8 cellular contexts compared by ENCODE assay signal in the genomic region with DNA sequence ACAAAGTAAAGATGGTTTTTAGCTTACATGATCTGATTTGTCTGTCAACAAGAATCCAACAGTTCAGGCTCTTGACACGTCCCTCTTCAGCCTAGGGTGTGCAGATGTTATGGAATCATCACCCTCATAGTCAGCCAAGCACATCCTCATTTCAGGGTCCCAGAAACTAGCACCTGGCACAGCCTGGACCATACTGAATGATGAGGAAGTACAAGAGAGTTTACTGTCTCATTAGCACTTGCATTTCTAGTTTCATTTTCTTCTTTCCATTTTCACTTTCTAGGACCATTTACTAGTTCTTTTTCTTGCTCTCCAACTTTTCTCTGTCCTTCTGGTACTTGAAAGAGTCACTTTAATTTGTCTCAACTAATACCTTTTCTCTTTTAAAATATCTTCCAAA. TPM values are rescaled to one million over a fixed set of nuclear protein-coding genes. Genes with fewer than 3 reads are reported as not detected.
A peak's percentile ranks its signal among the peaks of the same experiment; 100 is the strongest.
DNase-seq lines count a peak whose midpoint lies in the region; ATAC-seq and TF ChIP-seq lines count a peak whose summit lies in the region.
"Had no signal": no experiment of that assay in that cellular context is flagged by ENCODE, and none has a peak within 500 bp of the region (broad histone marks: within the 10 kb centered on the region; RNA-seq: fewer than 3 reads in every experiment).

No MANE protein-coding gene starts in this region.

- ATAC-seq in GM18870 (IDR thresholded peaks at IDR 0.05; ENCODE audit: unreplicated experiment) (peak; percentile 52), HG02623 (IDR thresholded peaks at IDR 0.05; ENCODE audit: unreplicated experiment) (peak; percentile 34)
- ATAC-seq in natural killer cell treated with Interleukin-12 subunit alpha and Interleukin-12 subunit beta and Interleukin-15 and Interleukin-18, amount 100 ng/mL, for 72 hours, result peak; percentile 58 to 75

- TF ChIP-seq CTCF in OCI-LY7 (conservative IDR thresholded peaks at IDR 0.05; ENCODE audit: low read length) (no peak), GM20000 (IDR thresholded peaks at IDR 0.05; ENCODE audit: extremely low read depth, missing control alignments) (no peak)

- H3K27me3 Mint-ChIP-seq in natural killer cell treated with Interleukin-12 subunit alpha and Interleukin-12 subunit beta and Interleukin-15 and Interleukin-18, amount 100 ng/mL, for 72 hours, result no peaks in the 10 kb centered on the region

- H3K36me3 ChIP-seq in OCI-LY7 (ENCODE audit: insufficient read depth, low read length), result no peaks in the 10 kb centered on the region; the same call in 1 of the 2 replicates

- no peak overlapping the region for H2AFZ ChIP-seq in OCI-LY7 (ENCODE audit: low read length)

- DNase-seq in OCI-LY7 (ENCODE audit: low spot score) (peak; percentile 81), GM20000 (ENCODE audit: low spot score) (no peak), HuH-7 (ENCODE audit: low spot score) (no peak), NCI-H1048 (lab: John Stamatoyannopoulos, UW) (no peak)
- DNase-seq in natural killer cell treated with Interleukin-12 subunit alpha and Interleukin-12 subunit beta and Interleukin-15 and Interleukin-18, amount 100 ng/mL, for 72 hours (ENCODE audit: low spot score), result no peak
- DNase-seq: left cardiac atrium had no signal

- no peaks in the 10 kb centered on the region for H3K9me2 ChIP-seq in OCI-LY7 (ENCODE audit: insufficient read depth, low read length)

- intact Hi-C loops in OCI-LY7 (cut with micrococcal nuclease; ENCODE audit: unreplicated experiment), result loop anchor here (1.0 kb wide), 2 partner anchors 67 to 71 kb away; no protein-coding TSS in a partner anchor

- peak overlapping the region; percentile 36 for H3K4me3 ChIP-seq in OCI-LY7 (ENCODE audit: low read depth, low read length, poor library complexity, severe bottlenecking)

- peak overlapping the region; percentile 84 to 89 for H3K27ac Mint-ChIP-seq in natural killer cell treated with Interleukin-12 subunit alpha and Interleukin-12 subunit beta and Interleukin-15 and Interleukin-18, amount 100 ng/mL, for 72 hours

- H3K4me3 Mint-ChIP-seq in natural killer cell treated with Interleukin-12 subunit alpha and Interleukin-12 subunit beta and Interleukin-15 and Interleukin-18, amount 100 ng/mL, for 72 hours, result peak overlapping the region; percentile 83

- 0 out of 2 replicates have a peak, but pooled peaks cover 4% of the 10 kb centered on the region for H3K9me3 ChIP-seq in OCI-LY7 (ENCODE audit: low read length)

- peaks cover 18% of the 10 kb centered on the region for H3K36me3 Mint-ChIP-seq in natural killer cell treated with Interleukin-12 subunit alpha and Interleukin-12 subunit beta and Interleukin-15 and Interleukin-18, amount 100 ng/mL, for 72 hours

- H4K20me1 ChIP-seq in OCI-LY7 (ENCODE audit: insufficient read depth, low read length), result no peaks in the 10 kb centered on the region

- peaks cover 85% of the 10 kb centered on the region for H3K79me2 ChIP-seq in OCI-LY7 (ENCODE audit: insufficient read depth, low read depth, low read length)

- no TSS peak for BruUV-seq in OCI-LY7 (replicated peaks; lab: Mats Ljungman, UMichigan)

- CTCF ChIA-PET in OCI-LY7 (lab: Charles Lee; ENCODE audit: unreplicated experiment), result no interaction called here

- peak overlapping the region; percentile 96 for H3K4me2 ChIP-seq in OCI-LY7 (ENCODE audit: low read length)

- H3K9me3 Mint-ChIP-seq in natural killer cell treated with Interleukin-12 subunit alpha and Interleukin-12 subunit beta and Interleukin-15 and Interleukin-18, amount 100 ng/mL, for 72 hours, result peaks cover 6% of the 10 kb centered on the region

- H3K27ac ChIP-seq in OCI-LY7 (ENCODE audit: low read depth, low read length, poor library complexity, severe bottlenecking), result peak overlapping the region; percentile 27

- POLR2A ChIA-PET in OCI-LY7 (lab: Charles Lee), result interaction anchor here (1.9 to 2.1 kb wide), 2 partner anchors 11 to 63 kb away, joined by 4 to 9 read pairs; no protein-coding TSS in a partner anchor

- H3K4me1 ChIP-seq in OCI-LY7 (ENCODE audit: insufficient read depth, low read length, poor library complexity, severe bottlenecking), result peaks cover 91% of the 10 kb centered on the region

- peaks cover 66 to 96% of the 10 kb centered on the region in 2 donors for H3K4me1 Mint-ChIP-seq in natural killer cell treated with Interleukin-12 subunit alpha and Interleukin-12 subunit beta and Interleukin-15 and Interleukin-18, amount 100 ng/mL, for 72 hours (ENCODE audit: low read depth in 2 of 2)

RNA-seq across cellular contexts. Expression of a gene that starts 6.5 kb away (rescaled TPM):
- 18.0 and 18.7 TPM in 2 replicates for total RNA-seq in OCI-LY7 (2014; rRNA removed; shearing (Covaris generic))
- total RNA-seq in OCI-LY7 (2022), result 28.5 and 28.9 TPM in 2 replicates
- 10 to 100 TPM; 58.7 to 88.4 TPM for total RNA-seq in natural killer cell treated with Interleukin-12 subunit alpha and Interleukin-12 subunit beta and Interleukin-15 and Interleukin-18, amount 100 ng/mL, for 72 hours
